Comparison of ENCODE assay signal across 8 cellular contexts in the genomic region with DNA sequence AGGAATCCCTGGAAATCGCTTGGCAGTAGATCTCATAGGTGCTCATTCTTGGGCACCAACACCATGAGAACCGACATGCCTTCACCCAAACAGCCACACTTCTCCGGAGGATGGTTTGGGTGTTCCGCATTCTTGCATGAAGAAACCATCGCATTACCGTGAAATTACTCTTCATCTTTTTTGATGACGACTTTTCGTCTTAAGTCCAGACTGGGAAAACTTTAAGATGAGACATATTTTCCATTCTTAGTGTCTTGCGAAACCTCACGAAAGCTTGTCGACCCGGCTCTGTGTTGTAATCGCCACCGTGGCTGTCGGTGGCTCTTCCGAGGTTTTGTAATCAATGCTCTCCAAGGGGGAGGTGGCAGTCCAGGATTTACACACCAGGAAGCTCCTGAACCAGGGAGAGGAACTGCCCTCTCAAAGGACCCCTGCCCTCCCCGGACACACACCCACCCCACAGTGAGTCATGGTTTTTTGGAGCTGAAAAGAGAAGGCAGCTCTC. TPM values are rescaled to one million over a fixed set of nuclear protein-coding genes. Genes with fewer than 3 reads are reported as not detected.
DNase-seq lines count a peak whose midpoint lies in the region; TF ChIP-seq lines count a peak whose summit lies in the region.

No MANE protein-coding gene starts in this region.

- peak overlapping the region; percentile 88 to 96 (median 94) for H3K4me3 Mint-ChIP-seq in nephron

- intact Hi-C loops in prostate gland (cut with DNase I), result loop anchor here (10.0 kb wide), 1 partner anchor 1223 kb away; the partner anchor contains the start of gene EIF3D

- DNase-seq in ELF-1 (ENCODE audit: low read depth, low spot score) (peak; percentile 32), OCI-M1 (lab: John Stamatoyannopoulos, UW) (peak; percentile 85), dedifferentiated amniotic fluid mesenchymal stem cell (ENCODE audit: extremely low spot score) (peak; percentile 98), hippocampal formation (lab: John Stamatoyannopoulos, UW) (no peak), DMS153 treated with DMSO at 0.1 percent for 48 hours (lab: John Stamatoyannopoulos, UW; ENCODE audit: unreplicated experiment) (no peak), prostate gland (ENCODE audit: low spot score) (no peak), NCI-H2107 (lab: John Stamatoyannopoulos, UW) (no peak)

- H3K4me1 ChIP-seq in prostate gland (replicated peaks), result no peaks in the 10 kb centered on the region

- no peaks in the 10 kb centered on the region for H3K9me3 Mint-ChIP-seq in nephron

- peak overlapping the region in 1 of 2 donors; percentile 94 for H3K27ac ChIP-seq in prostate gland

- H3K36me3 Mint-ChIP-seq in nephron (ENCODE audit: low read depth), result peaks cover 14% of the 10 kb centered on the region

- H3K9me3 ChIP-seq in prostate gland, result no peaks in the 10 kb centered on the region

- 81% methylated on average over 17 of the region's 17 CpGs for WGBS in prostate gland

- no peaks in the 10 kb centered on the region for H3K36me3 ChIP-seq in prostate gland

- no peak for TF ChIP-seq POLR2A in prostate gland (IDR thresholded peaks at IDR 0.05)

- peaks cover 27% of the 10 kb centered on the region for H3K4me1 Mint-ChIP-seq in nephron

- H3K27me3 ChIP-seq in prostate gland (replicated peaks; ENCODE audit: insufficient read depth), result no peaks in the 10 kb centered on the region

- H3K4me3 ChIP-seq in prostate gland, result no peak overlapping the region

- no peak for TF ChIP-seq CTCF in nephron (IDR thresholded peaks at IDR 0.05; ENCODE audit: unreplicated experiment in 3 of 3)
- no peak for TF ChIP-seq CTCF in prostate gland (IDR thresholded peaks at IDR 0.05)

- H3K27ac Mint-ChIP-seq in nephron, result peak overlapping the region; percentile 42 to 94 (median 52)

- peaks cover 4% of the 10 kb centered on the region for H3K27me3 Mint-ChIP-seq in nephron (ENCODE audit: low read depth)

RNA-seq across cellular contexts. Expression of gene TOM1, which starts 1.7 kb away (rescaled TPM):
- 10 to 100 TPM; 65.6 to 68.6 TPM for total RNA-seq in prostate gland

RNA-seq across cellular contexts. Expression of gene HMGXB4, which starts 44.1 kb away (rescaled TPM):
- 10 to 100 TPM; 15.0 to 36.5 TPM for total RNA-seq in prostate gland

Comparison
In these comparisons a context has a peak if more than half of its experiments do, and no peak if none do; other contexts are left out.
1. DNase-seq: peak in ELF-1 (single experiment), OCI-M1 (single experiment) and dedifferentiated amniotic fluid mesenchymal stem cell (single experiment); none in hippocampal formation (0 of 2), DMS153 treated with DMSO at 0.1 percent for 48 hours (single experiment), prostate gland (single experiment) and NCI-H2107 (single experiment).